28 cellular contexts compared by ENCODE assay signal in the genomic region with DNA sequence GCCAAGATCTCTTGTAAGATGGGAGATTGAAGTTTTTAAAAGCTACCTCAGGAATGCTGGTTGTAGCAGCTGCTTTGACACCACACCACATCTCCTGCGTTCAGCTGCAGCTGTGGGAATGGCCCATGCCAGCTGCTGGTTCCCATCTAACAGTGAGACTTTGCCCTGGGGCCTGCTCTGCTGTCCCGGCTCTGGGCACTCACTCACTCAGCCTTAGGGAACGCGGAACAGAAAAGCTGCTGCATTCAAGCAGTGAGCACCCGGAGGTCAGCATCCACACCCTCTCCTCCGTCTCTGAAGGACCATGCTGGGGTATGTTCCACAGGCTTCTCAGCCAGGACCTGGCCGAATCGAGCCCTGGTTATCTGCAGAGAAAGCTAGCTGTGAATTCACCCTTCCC.
A peak's percentile ranks its signal among the peaks of the same experiment; 100 is the strongest.
DNase-seq lines count a peak whose midpoint lies in the region; ATAC-seq, FAIRE-seq and TF ChIP-seq lines count a peak whose summit lies in the region.
"Had no signal": no experiment of that assay in that cellular context is flagged by ENCODE, and none has a peak within 500 bp of the region (broad histone marks: within the 10 kb centered on the region; RNA-seq: fewer than 3 reads in every experiment).

No MANE protein-coding gene starts in this region.

- no peak overlapping the region for H3K14ac ChIP-seq in mesenchymal stem cell (ENCODE audit: low read length in 2 of 2)

- H4K91ac ChIP-seq in mesenchymal stem cell (ENCODE audit: low read length), result no peak overlapping the region

- no peak overlapping the region for H2BK15ac ChIP-seq in mesenchymal stem cell (ENCODE audit: low read depth, poor library complexity, severe bottlenecking)

- H2AFZ ChIP-seq in mesenchymal stem cell (ENCODE audit: low read depth, low read length), result no peak overlapping the region
- H2AFZ ChIP-seq: PC-9 had no signal

- H3K9me3 ChIP-seq in ascending aorta (no peaks in the 10 kb centered on the region), mesenchymal stem cell (ENCODE audit: control insufficient read depth, low read length) (no peaks in the 10 kb centered on the region), transverse colon (no peaks in the 10 kb centered on the region)
- H3K9me3 ChIP-seq: HAP-1, right lobe of liver had no signal

- H3K79me1 ChIP-seq in mesenchymal stem cell (replicated peaks; ENCODE audit: low read length, poor library complexity, severe bottlenecking), result no peaks in the 10 kb centered on the region

- peak overlapping the region; percentile 28 for H3K9ac ChIP-seq in mesenchymal stem cell (ENCODE audit: low read length)

- FAIRE-seq in HTR-8/SVneo (lab: Jason Lieb, UNC), result no peak

- no peaks in the 10 kb centered on the region for H3K36me3 Mint-ChIP-seq in stimulated activated effector memory CD8-positive, alpha-beta T cell treated with anti-CD3 and anti-CD28 coated beads, Interleukin-12 subunit alpha, Interleukin-12 subunit beta, amount 100 ng/mL, for 72 hours
- H3K36me3 Mint-ChIP-seq: memory B cell, type B pancreatic cell had no signal

- TF ChIP-seq POLR2A in transverse colon (IDR thresholded peaks at IDR 0.05), result no peak

- peak overlapping the region; percentile 58 to 68 for H3K27ac ChIP-seq in ascending aorta
- no peak overlapping the region for H3K27ac ChIP-seq in mesenchymal stem cell (ENCODE audit: low read length, poor library complexity, severe bottlenecking)
- no peak overlapping the region for H3K27ac ChIP-seq in transverse colon
- H3K27ac ChIP-seq: HL-60, PC-9, right lobe of liver had no signal

- 81% methylated on average over 8 of the region's 8 CpGs for WGBS in mesenchymal stem cell
- WGBS in transverse colon (ENCODE audit: low coverage in 1 of 2), 2 donors, result 75 to 85% methylated on average over 2 to 8 of the region's 8 CpGs

- H3K4me1 ChIP-seq in ascending aorta (peaks cover 0 to 3% of the 10 kb centered on the region in 2 donors), mesenchymal stem cell (ENCODE audit: control insufficient read depth, insufficient read depth, low read depth, low read length) (no peaks in the 10 kb centered on the region), transverse colon (no peaks in the 10 kb centered on the region)
- H3K4me1 ChIP-seq: HAP-1, right lobe of liver had no signal

- no peak overlapping the region for H3K23ac ChIP-seq in mesenchymal stem cell (ENCODE audit: low read length in 2 of 2)

- H3K4me3 ChIP-seq in ascending aorta, result no peak overlapping the region
- H3K4me3 ChIP-seq in mesenchymal stem cell (ENCODE audit: insufficient read depth in 1 of 2, low read depth in 1 of 2, low read length in 2 of 2), result no peak overlapping the region
- H3K4me3 ChIP-seq in transverse colon, result no peak overlapping the region
- H3K4me3 ChIP-seq: HAP-1, PC-9, right lobe of liver had no signal

- H3K27ac Mint-ChIP-seq in stimulated activated effector memory CD8-positive, alpha-beta T cell treated with anti-CD3 and anti-CD28 coated beads, Interleukin-12 subunit alpha, Interleukin-12 subunit beta, amount 100 ng/mL, for 72 hours, result no peak overlapping the region
- H3K27ac Mint-ChIP-seq: activated CD8-positive, alpha-beta T cell treated with anti-CD3 and anti-CD28 coated beads for 36 hours; activated T-helper 1 cell treated with anti-CD3 and anti-CD28 coated beads, Interleukin-12 subunit alpha, Interleukin-12 subunit beta, Interleukin-2, Interleukin-4 antibody, amounts not matched to agents 30 ng/mL and 10 ng/mL and 1 ng/mL, durations not matched to agents 14 hours and 24 hours and 36 hours; dendritic cell treated with granulocyte-macrophage colony-stimulating factor and Interleukin-4, amounts not matched to agents 40 ng/mL and 50 ng/mL, for 4 days; memory B cell; type B pancreatic cell had no signal

- DNase-seq in GM04503 (ENCODE audit: low read depth) (peak; percentile 34), ascending aorta (ENCODE audit: low spot score in 2 of 2) (no peak), mesenchymal stem cell (no peak), transverse colon (no peak), HTR-8/SVneo (ENCODE audit: insufficient read length, low spot score) (no peak)
- no peak for DNase-seq in stimulated activated effector memory CD8-positive, alpha-beta T cell treated with anti-CD3 and anti-CD28 coated beads, Interleukin-12 subunit alpha, Interleukin-12 subunit beta, amount 100 ng/mL, for 72 hours (ENCODE audit: low spot score in 2 of 2)
- DNase-seq: activated CD8-positive, alpha-beta memory T cell treated with anti-CD3 and anti-CD28 coated beads, Interleukin-2, amount 50 U/mL, for 48 hours; activated CD8-positive, alpha-beta T cell treated with anti-CD3 and anti-CD28 coated beads for 36 hours; activated naive CD4-positive, alpha-beta T cell treated with Interleukin-2 at 50 U/mL for 16 hours; Calu3; hippocampal formation; left cardiac atrium; NCI-H1417 treated with DMSO at 0.1 percent for 48 hours; NCI-H2029 treated with DMSO at 0.1 percent for 48 hours; NCI-H526; PC-9; right lobe of liver; SHP77 treated with DMSO at 0.1 percent for 48 hours; stimulated activated CD4-positive, alpha-beta T cell treated with anti-CD3 and anti-CD28 coated beads, Interleukin-4, amount 100 ng/mL, for 24 hours; T-helper 9 cell had no signal

- H3K36me3 ChIP-seq in ascending aorta (no peaks in the 10 kb centered on the region), mesenchymal stem cell (ENCODE audit: control insufficient read depth in 1 of 2, insufficient read depth in 2 of 2, low read depth in 1 of 2, low read length in 2 of 2) (no peaks in the 10 kb centered on the region), transverse colon (no peaks in the 10 kb centered on the region)
- H3K36me3 ChIP-seq: HAP-1, right lobe of liver had no signal

- H2BK5ac ChIP-seq in mesenchymal stem cell (ENCODE audit: low read depth, low read length, poor library complexity, severe bottlenecking), result no peak overlapping the region

- no peaks in the 10 kb centered on the region for H3K27me3 ChIP-seq in ascending aorta
- no peaks in the 10 kb centered on the region for H3K27me3 ChIP-seq in mesenchymal stem cell (ENCODE audit: control insufficient read depth in 1 of 2, insufficient read depth in 1 of 2, low read length in 2 of 2)
- H3K27me3 ChIP-seq in transverse colon, result no peaks in the 10 kb centered on the region
- H3K27me3 ChIP-seq: right lobe of liver had no signal

- H3K4me1 Mint-ChIP-seq in stimulated activated effector memory CD8-positive, alpha-beta T cell treated with anti-CD3 and anti-CD28 coated beads, Interleukin-12 subunit alpha, Interleukin-12 subunit beta, amount 100 ng/mL, for 72 hours, result no peaks in the 10 kb centered on the region
- H3K4me1 Mint-ChIP-seq: central memory CD8-positive, alpha-beta T cell; memory B cell had no signal

- H3K4ac ChIP-seq in mesenchymal stem cell (ENCODE audit: low read depth in 1 of 2, low read length in 2 of 2), result peak overlapping the region in 1 of 2 experiments; percentile 31

- no peak overlapping the region for H2BK12ac ChIP-seq in mesenchymal stem cell (ENCODE audit: low read length in 2 of 2)

- H3K4me2 ChIP-seq in mesenchymal stem cell (ENCODE audit: low read length, poor library complexity, severe bottlenecking), result no peak overlapping the region
- H3K4me2 ChIP-seq: PC-9 had no signal

- H3K4me3 Mint-ChIP-seq in stimulated activated effector memory CD8-positive, alpha-beta T cell treated with anti-CD3 and anti-CD28 coated beads, Interleukin-12 subunit alpha, Interleukin-12 subunit beta, amount 100 ng/mL, for 72 hours, result no peak overlapping the region
- H3K4me3 Mint-ChIP-seq: activated CD8-positive, alpha-beta T cell treated with anti-CD3 and anti-CD28 coated beads for 36 hours; activated T-helper 1 cell treated with anti-CD3 and anti-CD28 coated beads, Interleukin-12 subunit alpha, Interleukin-12 subunit beta, Interleukin-2, Interleukin-4 antibody, amounts not matched to agents 30 ng/mL and 10 ng/mL and 1 ng/mL, durations not matched to agents 14 hours and 24 hours and 36 hours; central memory CD8-positive, alpha-beta T cell; dendritic cell treated with granulocyte-macrophage colony-stimulating factor and Interleukin-4, amounts not matched to agents 40 ng/mL and 50 ng/mL, for 4 days; memory B cell; type B pancreatic cell had no signal

- in situ Hi-C loops in transverse colon (cut with MboI; ENCODE audit: low pct_ligation_motif_present in 1 of 4, low pct_unique_long_range_greater_than_20kb in 1 of 4, low sequenced_read_pairs in 3 of 4), result no loop called here

- no peak overlapping the region for H3K18ac ChIP-seq in mesenchymal stem cell (ENCODE audit: low read depth in 1 of 2, low read length in 2 of 2)

- no peak overlapping the region for H2AK5ac ChIP-seq in mesenchymal stem cell (ENCODE audit: low read length, severe bottlenecking)

- ATAC-seq in stimulated activated effector memory CD8-positive, alpha-beta T cell treated with anti-CD3 and anti-CD28 coated beads, Interleukin-12 subunit alpha, Interleukin-12 subunit beta, amount 100 ng/mL, for 72 hours, result peak; percentile 28
- no peak for ATAC-seq in GM19463 (IDR thresholded peaks at IDR 0.05; ENCODE audit: unreplicated experiment)
- ATAC-seq: activated CD8-positive, alpha-beta T cell treated with anti-CD3 and anti-CD28 coated beads for 36 hours; right lobe of liver had no signal

- no peak overlapping the region for H2BK120ac ChIP-seq in mesenchymal stem cell (ENCODE audit: low read depth, low read length)

- H4K8ac ChIP-seq in mesenchymal stem cell (ENCODE audit: low read length), result no peak overlapping the region

- no peaks in the 10 kb centered on the region for H3K9me3 Mint-ChIP-seq in stimulated activated effector memory CD8-positive, alpha-beta T cell treated with anti-CD3 and anti-CD28 coated beads, Interleukin-12 subunit alpha, Interleukin-12 subunit beta, amount 100 ng/mL, for 72 hours
- H3K9me3 Mint-ChIP-seq: activated CD8-positive, alpha-beta T cell treated with anti-CD3 and anti-CD28 coated beads for 36 hours; activated T-helper 1 cell treated with anti-CD3 and anti-CD28 coated beads, Interleukin-12 subunit alpha, Interleukin-12 subunit beta, Interleukin-2, Interleukin-4 antibody, amounts not matched to agents 30 ng/mL and 10 ng/mL and 1 ng/mL, durations not matched to agents 14 hours and 24 hours and 36 hours; central memory CD8-positive, alpha-beta T cell; dendritic cell treated with granulocyte-macrophage colony-stimulating factor and Interleukin-4, amounts not matched to agents 40 ng/mL and 50 ng/mL, for 4 days; memory B cell; type B pancreatic cell had no signal

- intact Hi-C loops in ascending aorta (cut with DNase I) (no loop called here), transverse colon (cut with DNase I; ENCODE audit: low total_unique reads) (no loop called here)

- TF ChIP-seq CTCF in ascending aorta (IDR thresholded peaks at IDR 0.05) (no peak), transverse colon (IDR thresholded peaks at IDR 0.05) (no peak)

- TF ChIP-seq EP300 in transverse colon (IDR thresholded peaks at IDR 0.05; ENCODE audit: low read depth), result no peak

Comparison
In these comparisons a context has a peak if more than half of its experiments do, and no peak if none do; other contexts are left out.
1. H3K27ac ChIP-seq: peak in ascending aorta (2 of 2); none in mesenchymal stem cell (single experiment) and transverse colon (0 of 4).